8 cellular contexts compared by ENCODE assay signal in genomic region chr18:54284967-54285785, GRCh38. TPM values are rescaled to one million over a fixed set of nuclear protein-coding genes. Genes with fewer than 3 reads are reported as not detected.
A peak's percentile ranks its signal among the peaks of the same experiment; 100 is the strongest.
DNase-seq lines count a peak whose midpoint lies in the region; ATAC-seq lines count a peak whose summit lies in the region.

No MANE protein-coding gene starts in this region.

- intact Hi-C loops in activated CD4-positive, alpha-beta T cell treated with anti-CD3 and anti-CD28 coated beads for 36 hours (cut with DNase I, micrococcal nuclease), result loop anchor here (1.0 to 5.0 kb wide), 8 partner anchors 16 to 136 kb away; partner anchors contain the start of genes C18orf54 (in 2 of the 2), POLI (in 2 of the 2) and STARD6 (in 2 of the 2)

- POLR2A ChIA-PET in activated CD4-positive, alpha-beta T cell treated with anti-CD3 and anti-CD28 coated beads for 36 hours (lab: Charles Lee), result interaction anchor here (0.6 to 1.1 kb wide), 4 partner anchors 14 to 136 kb away, joined by 3 to 11 read pairs (median 6); no protein-coding TSS in a partner anchor

- H3K27ac Mint-ChIP-seq in activated CD4-positive, alpha-beta T cell treated with anti-CD3 and anti-CD28 coated beads for 36 hours, result peak overlapping the region; percentile 64

- H3K4me3 Mint-ChIP-seq in activated CD4-positive, alpha-beta T cell treated with anti-CD3 and anti-CD28 coated beads for 36 hours, result no peak overlapping the region

- peaks cover 25% of the 10 kb centered on the region for H3K4me1 Mint-ChIP-seq in activated CD4-positive, alpha-beta T cell treated with anti-CD3 and anti-CD28 coated beads for 36 hours

- CTCF ChIA-PET in activated CD4-positive, alpha-beta T cell treated with anti-CD3 and anti-CD28 coated beads for 36 hours (lab: Charles Lee), result interaction anchor here (0.8 to 4.0 kb wide), 6 partner anchors 11 to 65 kb away, joined by 3 to 26 read pairs (median 4); partner anchors contain the start of gene POLI

- peak; percentile 100 for ATAC-seq in HG03045 (IDR thresholded peaks at IDR 0.05; ENCODE audit: unreplicated experiment)
- ATAC-seq in activated CD4-positive, alpha-beta T cell treated with anti-CD3 and anti-CD28 coated beads for 36 hours, result peak; percentile 98

- no peaks in the 10 kb centered on the region for H3K27me3 Mint-ChIP-seq in activated CD4-positive, alpha-beta T cell treated with anti-CD3 and anti-CD28 coated beads for 36 hours

- H3K9me3 Mint-ChIP-seq in activated CD4-positive, alpha-beta T cell treated with anti-CD3 and anti-CD28 coated beads for 36 hours (ENCODE audit: low read depth), result peaks cover 3% of the 10 kb centered on the region

- peaks cover 47% of the 10 kb centered on the region for H3K36me3 Mint-ChIP-seq in activated CD4-positive, alpha-beta T cell treated with anti-CD3 and anti-CD28 coated beads for 36 hours (ENCODE audit: low read depth)

- DNase-seq in activated T-cell treated with anti-CD3 and anti-CD28 coated beads for 24 hours (ENCODE audit: low read depth), result peak; percentile 53
- no peak for DNase-seq in activated T-cell treated with anti-CD3 and anti-CD28 coated beads, Interleukin-2, amount 50 U/mL, for 1 hour
- DNase-seq in activated CD4-positive, alpha-beta T cell treated with anti-CD3 and anti-CD28 coated beads for 36 hours, result peak; percentile 90
- DNase-seq in fibroblast of the conjunctiva (ENCODE audit: low read depth), result peak; percentile 17
- DNase-seq in stimulated activated CD8-positive, alpha-beta memory T cell treated with anti-CD3 and anti-CD28 coated beads, Interleukin-4, amount 100 ng/mL, for 48 hours, result peak; percentile 80
- DNase-seq in NCI-H1092 (lab: John Stamatoyannopoulos, UW), result no peak
- no peak for DNase-seq in GF-D8 (lab: John Stamatoyannopoulos, UW)

RNA-seq across cellular contexts. Expression of gene POLI, which starts 15.9 kb away (rescaled TPM):
- total RNA-seq in activated CD4-positive, alpha-beta T cell treated with anti-CD3 and anti-CD28 coated beads for 36 hours, result 10 to 100 TPM; 18.7 to 23.9 TPM

Comparison
In these comparisons a context has a peak if more than half of its experiments do, and no peak if none do; other contexts are left out.
1. DNase-seq: peak in activated T-cell treated with anti-CD3 and anti-CD28 coated beads for 24 hours (single experiment), activated CD4-positive, alpha-beta T cell treated with anti-CD3 and anti-CD28 coated beads for 36 hours (single experiment), fibroblast of the conjunctiva (single experiment) and stimulated activated CD8-positive, alpha-beta memory T cell treated with anti-CD3 and anti-CD28 coated beads, Interleukin-4, amount 100 ng/mL, for 48 hours (single experiment); none in activated T-cell treated with anti-CD3 and anti-CD28 coated beads, Interleukin-2, amount 50 U/mL, for 1 hour (single experiment), NCI-H1092 (single experiment) and GF-D8 (single experiment).